8 cellular contexts compared by ENCODE assay signal in genomic region chrX:140733766-140734342, GRCh38. TPM values are rescaled to one million over a fixed set of nuclear protein-coding genes. Genes with fewer than 3 reads are reported as not detected.
DNase-seq lines count a peak whose midpoint lies in the region; ATAC-seq and TF ChIP-seq lines count a peak whose summit lies in the region.

No MANE protein-coding gene starts in this region.

- H3K36me3 ChIP-seq in parathyroid adenoma (ENCODE audit: control insufficient read depth, insufficient read depth, low read length) = no peaks in the 10 kb centered on the region

- H3K9me3 ChIP-seq in parathyroid adenoma (ENCODE audit: control insufficient read depth, low read length) = no peaks in the 10 kb centered on the region

- no peak overlapping the region for H3K4me3 ChIP-seq in parathyroid adenoma (ENCODE audit: low read depth, low read length)

- H3K27ac ChIP-seq in parathyroid adenoma = no peak overlapping the region

- no peak overlapping the region for H3K9ac ChIP-seq in parathyroid adenoma

- DNase-seq in NCI-H146 (lab: John Stamatoyannopoulos, UW) = peak; percentile 11
- no peak for DNase-seq in NCI-H146 treated with DMSO at 0.1 percent for 48 hours (lab: John Stamatoyannopoulos, UW; ENCODE audit: unreplicated experiment)
- DNase-seq in HPDE6-E6E7 (ENCODE audit: extremely low spot score) = peak; percentile 41
- peak; percentile 20 for DNase-seq in SK-N-DZ (ENCODE audit: low spot score)
- peak; percentile 33 for DNase-seq in fibroblast of gingiva (ENCODE audit: low read depth)
- no peak for DNase-seq in NK-92 (lab: John Stamatoyannopoulos, UW; ENCODE audit: unreplicated experiment)

- H2AFZ ChIP-seq in parathyroid adenoma = no peak overlapping the region

- H3K4me1 ChIP-seq in parathyroid adenoma = no peaks in the 10 kb centered on the region

- no peak overlapping the region for H3K4me2 ChIP-seq in parathyroid adenoma (ENCODE audit: low read length)

- no peaks in the 10 kb centered on the region for H3K79me2 ChIP-seq in parathyroid adenoma

- TF ChIP-seq CTCF in parathyroid adenoma (IDR thresholded peaks at IDR 0.05) = peak; percentile 31

- peak; percentile 60 for ATAC-seq in GM19452 (IDR thresholded peaks at IDR 0.05; ENCODE audit: unreplicated experiment)

- H3K27me3 ChIP-seq in parathyroid adenoma (ENCODE audit: control insufficient read depth, insufficient read depth, low read length) = no peaks in the 10 kb centered on the region

RNA-seq across cellular contexts. Expression of gene LINC00632, which starts 24.3 kb away (rescaled TPM):
- polyA plus RNA-seq in SK-N-DZ (2014; cell fraction: cytosol; rRNA removed) = 0.52 TPM in 1 of 2 replicates, not detected in the other
- polyA plus RNA-seq in SK-N-DZ (2014; cell fraction: nucleus; rRNA removed) = 0.19 TPM in 1 of 2 replicates, not detected in the other

Comparison
In these comparisons a context has a peak if more than half of its experiments do, and no peak if none do; other contexts are left out.
1. DNase-seq: peak in NCI-H146 (single experiment), HPDE6-E6E7 (single experiment), SK-N-DZ (single experiment) and fibroblast of gingiva (single experiment); none in NCI-H146 treated with DMSO at 0.1 percent for 48 hours (single experiment) and NK-92 (single experiment).